ENCODE assay signal across 2 cellular contexts in genomic region chr1:54317084-54317483, GRCh38.
TF ChIP-seq lines count a peak whose summit lies in the region.

No MANE protein-coding gene starts in this region.

TF ChIP-seq in IMR-90, 13 proteins besides CTCF, POLR2A, EP300 and RAD21:
- TF ChIP-seq MAFK (IDR thresholded peaks at IDR 0.05; ENCODE audit: low read depth, low read length): no peak
- no peak for TF ChIP-seq MXI1 (IDR thresholded peaks at IDR 0.05; ENCODE audit: borderline replicate concordance, low read depth, low read length)
- TF ChIP-seq NFE2L2 (IDR thresholded peaks at IDR 0.05; ENCODE audit: low read depth, low read length): no peak
- no peak for TF ChIP-seq RFX5 (IDR thresholded peaks at IDR 0.05; ENCODE audit: low read depth, low read length)
- TF ChIP-seq CHD1 (IDR thresholded peaks at IDR 0.05; ENCODE audit: low read depth, low read length): no peak
- no peak for TF ChIP-seq MAZ (IDR thresholded peaks at IDR 0.05; ENCODE audit: borderline replicate concordance, low read depth, low read length)
- TF ChIP-seq BHLHE40 (IDR thresholded peaks at IDR 0.05; ENCODE audit: low read depth, low read length): no peak
- no peak for TF ChIP-seq SMC3 (IDR thresholded peaks at IDR 0.05; ENCODE audit: low read depth, low read length)
- no peak for TF ChIP-seq CEBPB (IDR thresholded peaks at IDR 0.05; ENCODE audit: low read depth, low read length)
- no peak for TF ChIP-seq FOS (IDR thresholded peaks at IDR 0.05; ENCODE audit: low read depth, low read length)
- TF ChIP-seq USF2 (IDR thresholded peaks at IDR 0.05; ENCODE audit: low read depth, low read length): no peak
- TF ChIP-seq RCOR1 (IDR thresholded peaks at IDR 0.05; ENCODE audit: insufficient replicate concordance, low read length): no peak
- no peak for TF ChIP-seq ELK1 (IDR thresholded peaks at IDR 0.05; ENCODE audit: borderline replicate concordance, low read depth, low read length)

TF ChIP-seq in K562, 482 proteins besides CTCF, POLR2A, EP300 and RAD21:
- TF ChIP-seq, protein P1, sequence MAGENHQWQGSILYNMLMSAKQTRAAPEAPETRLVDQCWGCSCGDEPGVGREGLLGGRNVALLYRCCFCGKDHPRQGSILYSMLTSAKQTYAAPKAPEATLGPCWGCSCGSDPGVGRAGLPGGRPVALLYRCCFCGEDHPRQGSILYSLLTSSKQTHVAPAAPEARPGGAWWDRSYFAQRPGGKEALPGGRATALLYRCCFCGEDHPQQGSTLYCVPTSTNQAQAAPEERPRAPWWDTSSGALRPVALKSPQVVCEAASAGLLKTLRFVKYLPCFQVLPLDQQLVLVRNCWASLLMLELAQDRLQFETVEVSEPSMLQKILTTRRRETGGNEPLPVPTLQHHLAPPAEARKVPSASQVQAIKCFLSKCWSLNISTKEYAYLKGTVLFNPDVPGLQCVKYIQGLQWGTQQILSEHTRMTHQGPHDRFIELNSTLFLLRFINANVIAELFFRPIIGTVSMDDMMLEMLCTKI (IDR thresholded peaks at IDR 0.05; ENCODE audit: partially characterized antibody): no peak
- TF ChIP-seq, protein P2, sequence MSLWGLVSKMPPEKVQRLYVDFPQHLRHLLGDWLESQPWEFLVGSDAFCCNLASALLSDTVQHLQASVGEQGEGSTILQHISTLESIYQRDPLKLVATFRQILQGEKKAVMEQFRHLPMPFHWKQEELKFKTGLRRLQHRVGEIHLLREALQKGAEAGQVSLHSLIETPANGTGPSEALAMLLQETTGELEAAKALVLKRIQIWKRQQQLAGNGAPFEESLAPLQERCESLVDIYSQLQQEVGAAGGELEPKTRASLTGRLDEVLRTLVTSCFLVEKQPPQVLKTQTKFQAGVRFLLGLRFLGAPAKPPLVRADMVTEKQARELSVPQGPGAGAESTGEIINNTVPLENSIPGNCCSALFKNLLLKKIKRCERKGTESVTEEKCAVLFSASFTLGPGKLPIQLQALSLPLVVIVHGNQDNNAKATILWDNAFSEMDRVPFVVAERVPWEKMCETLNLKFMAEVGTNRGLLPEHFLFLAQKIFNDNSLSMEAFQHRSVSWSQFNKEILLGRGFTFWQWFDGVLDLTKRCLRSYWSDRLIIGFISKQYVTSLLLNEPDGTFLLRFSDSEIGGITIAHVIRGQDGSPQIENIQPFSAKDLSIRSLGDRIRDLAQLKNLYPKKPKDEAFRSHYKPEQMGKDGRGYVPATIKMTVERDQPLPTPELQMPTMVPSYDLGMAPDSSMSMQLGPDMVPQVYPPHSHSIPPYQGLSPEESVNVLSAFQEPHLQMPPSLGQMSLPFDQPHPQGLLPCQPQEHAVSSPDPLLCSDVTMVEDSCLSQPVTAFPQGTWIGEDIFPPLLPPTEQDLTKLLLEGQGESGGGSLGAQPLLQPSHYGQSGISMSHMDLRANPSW (CRISPR knock-in tag; IDR thresholded peaks at IDR 0.05): no peak
- TF ChIP-seq ZNF586 (CRISPR knock-in tag; conservative IDR thresholded peaks at IDR 0.05) (no peak), AFF1 (IDR thresholded peaks at IDR 0.05; ENCODE audit: low read depth in 1 of 2, partially characterized antibody in 2 of 2) (no peak)
